22 cellular contexts compared by ENCODE assay signal in the genomic region with DNA sequence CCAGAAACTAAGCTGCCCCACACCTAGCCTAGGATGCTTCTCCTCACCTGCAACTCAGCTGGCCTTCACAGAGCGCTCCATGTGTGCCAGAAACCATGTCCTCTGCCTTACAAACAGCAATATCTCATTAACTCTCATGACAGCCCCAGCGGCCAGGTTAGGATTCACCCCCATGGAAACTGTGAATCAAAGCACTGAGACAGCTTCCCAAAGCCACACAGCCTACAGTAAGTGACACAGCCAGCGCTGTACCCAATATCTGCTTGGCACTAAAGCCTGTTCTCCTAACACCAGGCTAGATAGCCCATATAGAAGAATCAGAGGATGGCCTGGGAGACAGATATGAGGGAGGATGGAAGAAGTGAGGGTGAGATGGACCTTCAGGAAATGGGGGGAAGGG. TPM values are rescaled to one million over a fixed set of nuclear protein-coding genes. Genes with fewer than 3 reads are reported as not detected.
DNase-seq lines count a peak whose midpoint lies in the region; ATAC-seq and TF ChIP-seq lines count a peak whose summit lies in the region.
"Had no signal": no experiment of that assay in that cellular context is flagged by ENCODE, and none has a peak within 500 bp of the region (broad histone marks: within the 10 kb centered on the region; RNA-seq: fewer than 3 reads in every experiment).

No MANE protein-coding gene starts in this region.

- no peaks in the 10 kb centered on the region for H3K36me3 Mint-ChIP-seq in activated T-cell treated with anti-CD3 and anti-CD28 coated beads, Interleukin-2, amount 50 U/mL, for 72 hours (ENCODE audit: insufficient read depth in 2 of 2)
- H3K36me3 Mint-ChIP-seq in activated T-cell treated with anti-CD3 and anti-CD28 coated beads, Interleukin-2, amount 50 U/mL, for 24 hours (ENCODE audit: low read depth): no peaks in the 10 kb centered on the region
- H3K36me3 Mint-ChIP-seq in activated naive CD8-positive, alpha-beta T cell treated with anti-CD3 and anti-CD28 coated beads, Interleukin-2, amount 50 U/mL, for 24 hours (ENCODE audit: low read depth): no peaks in the 10 kb centered on the region
- H3K36me3 Mint-ChIP-seq: T-cell had no signal

- BruUV-seq in mammary epithelial cell (replicated peaks; lab: Mats Ljungman, UMichigan): no TSS peak

- peak; percentile 18 to 21 for ATAC-seq in activated T-cell treated with anti-CD3 and anti-CD28 coated beads, Interleukin-2, amount 50 U/mL, for 72 hours (replicated peaks in 1 of 2)
- ATAC-seq in activated naive CD8-positive, alpha-beta T cell treated with anti-CD3 and anti-CD28 coated beads, Interleukin-2, amount 50 U/mL, for 24 hours: peak; percentile 62
- no peak for ATAC-seq in gastrocnemius medialis
- ATAC-seq: HCT116, heart right ventricle, T-cell had no signal

- H3K9me2 ChIP-seq in Karpas-422 (replicated peaks; ENCODE audit: insufficient read depth, low read length): no peaks in the 10 kb centered on the region

- H3K79me2 ChIP-seq in Karpas-422 (ENCODE audit: low read length): peaks cover 68% of the 10 kb centered on the region
- H3K79me2 ChIP-seq in mammary epithelial cell (ENCODE audit: insufficient read depth, low read length): no peaks in the 10 kb centered on the region

- in situ Hi-C loops in gastrocnemius medialis (cut with MboI; ENCODE audit: low sequenced_read_pairs in 4 of 4): no loop called here
- in situ Hi-C loops in mammary epithelial cell (cut with MboI; ENCODE audit: low sequenced_read_pairs in 2 of 2): no loop called here
- in situ Hi-C loops in KBM-7 (cut with MboI; ENCODE audit: low pct_unique_long_range_greater_than_20kb, low sequenced_read_pairs): no loop called here

- 90% methylated on average over 3 of the region's 3 CpGs for WGBS in mammary epithelial cell (ENCODE audit: low coverage, missing lambda C conversion rate)

- H3K27ac ChIP-seq in Karpas-422 (ENCODE audit: low read length) (peak overlapping the region; percentile 97), gastrocnemius medialis (peak overlapping the region; percentile 91 to 99 (median 96)), mammary epithelial cell (ENCODE audit: insufficient read depth, low read depth, low read length) (no peak overlapping the region)
- H3K27ac ChIP-seq: brain microvascular endothelial cell, heart right ventricle, PC-9, thyroid gland had no signal

- H4K20me1 ChIP-seq in Karpas-422 (ENCODE audit: insufficient read depth, low read depth, low read length) (no peaks in the 10 kb centered on the region), mammary epithelial cell (ENCODE audit: insufficient read depth, low read length) (no peaks in the 10 kb centered on the region)

- no peaks in the 10 kb centered on the region for H3K9me3 ChIP-seq in Karpas-422 (ENCODE audit: low read length)
- H3K9me3 ChIP-seq in gastrocnemius medialis: no peaks in the 10 kb centered on the region
- no peaks in the 10 kb centered on the region for H3K9me3 ChIP-seq in mammary epithelial cell (replicated peaks; ENCODE audit: insufficient read depth, low read length)
- H3K9me3 ChIP-seq: heart right ventricle, thyroid gland had no signal

- no peak for TF ChIP-seq POLR2A in gastrocnemius medialis (IDR thresholded peaks at IDR 0.05)

- no peak overlapping the region for H2AFZ ChIP-seq in Karpas-422 (ENCODE audit: low read length)
- H2AFZ ChIP-seq in mammary epithelial cell (ENCODE audit: low read depth, low read length): no peak overlapping the region
- H2AFZ ChIP-seq: PC-9 had no signal

- H3K9ac ChIP-seq in Karpas-422 (ENCODE audit: low read length) (peak overlapping the region; percentile 65), mammary epithelial cell (ENCODE audit: insufficient read depth, low read length) (no peak overlapping the region)

- intact Hi-C loops in gastrocnemius medialis (cut with DNase I; ENCODE audit: low total_unique reads) (loop anchor here (5.0 kb wide), 1 partner anchor 1369 kb away; no protein-coding TSS in a partner anchor), mammary epithelial cell (cut with micrococcal nuclease) (no loop called here)

- H3K4me3 Mint-ChIP-seq in activated T-cell treated with anti-CD3 and anti-CD28 coated beads, Interleukin-2, amount 50 U/mL, for 72 hours: no peak overlapping the region
- no peak overlapping the region for H3K4me3 Mint-ChIP-seq in activated T-cell treated with anti-CD3 and anti-CD28 coated beads, Interleukin-2, amount 50 U/mL, for 24 hours
- no peak overlapping the region for H3K4me3 Mint-ChIP-seq in activated naive CD8-positive, alpha-beta T cell treated with anti-CD3 and anti-CD28 coated beads, Interleukin-2, amount 50 U/mL, for 24 hours
- H3K4me3 Mint-ChIP-seq: T-cell had no signal

- H3K4me1 Mint-ChIP-seq in activated T-cell treated with anti-CD3 and anti-CD28 coated beads, Interleukin-2, amount 50 U/mL, for 72 hours (ENCODE audit: low read depth): peaks cover 38% of the 10 kb centered on the region
- peaks cover 31% of the 10 kb centered on the region for H3K4me1 Mint-ChIP-seq in activated T-cell treated with anti-CD3 and anti-CD28 coated beads, Interleukin-2, amount 50 U/mL, for 24 hours (ENCODE audit: low read depth)
- peaks cover 41% of the 10 kb centered on the region for H3K4me1 Mint-ChIP-seq in activated naive CD8-positive, alpha-beta T cell treated with anti-CD3 and anti-CD28 coated beads, Interleukin-2, amount 50 U/mL, for 24 hours

- H3K4me1 ChIP-seq in Karpas-422 (ENCODE audit: low read length) (peaks cover 81% of the 10 kb centered on the region), gastrocnemius medialis (peaks cover 77 to 82% of the 10 kb centered on the region in 2 donors), mammary epithelial cell (ENCODE audit: insufficient read depth, low read length) (no peaks in the 10 kb centered on the region)
- H3K4me1 ChIP-seq: thyroid gland had no signal

- peak overlapping the region; percentile 58 for H3K4me3 ChIP-seq in Karpas-422 (ENCODE audit: low read length)
- no peak overlapping the region for H3K4me3 ChIP-seq in gastrocnemius medialis
- H3K4me3 ChIP-seq in mammary epithelial cell (replicated peaks in 1 of 3; ENCODE audit: insufficient read depth in 1 of 3, low read depth in 2 of 3, low read length in 3 of 3): no peak overlapping the region
- H3K4me3 ChIP-seq: heart right ventricle, PC-9, thyroid gland had no signal

- dilution Hi-C loops in mammary epithelial cell (cut with HindIII; ENCODE audit: low sequenced_read_pairs): loop anchor here (10.0 kb wide), 1 partner anchor 172 kb away; no protein-coding TSS in a partner anchor

- no peak for TF ChIP-seq CTCF in gastrocnemius medialis (IDR thresholded peaks at IDR 0.05 in 4 of 5, conservative IDR thresholded peaks at IDR 0.05 in 1 of 5)
- no peak for TF ChIP-seq CTCF in mammary epithelial cell (conservative IDR thresholded peaks at IDR 0.05 in 1 of 2, IDR thresholded peaks at IDR 0.05 in 1 of 2; ENCODE audit: extremely low read depth in 1 of 2, insufficient read depth in 1 of 2, low read depth in 1 of 2, low read length in 2 of 2)

- no peak overlapping the region for H3K27ac Mint-ChIP-seq in activated T-cell treated with anti-CD3 and anti-CD28 coated beads, Interleukin-2, amount 50 U/mL, for 72 hours
- H3K27ac Mint-ChIP-seq in activated T-cell treated with anti-CD3 and anti-CD28 coated beads, Interleukin-2, amount 50 U/mL, for 24 hours: no peak overlapping the region
- peak overlapping the region; percentile 3 for H3K27ac Mint-ChIP-seq in activated naive CD8-positive, alpha-beta T cell treated with anti-CD3 and anti-CD28 coated beads, Interleukin-2, amount 50 U/mL, for 24 hours
- H3K27ac Mint-ChIP-seq: T-cell had no signal

- no peaks in the 10 kb centered on the region for H3K9me3 Mint-ChIP-seq in activated T-cell treated with anti-CD3 and anti-CD28 coated beads, Interleukin-2, amount 50 U/mL, for 72 hours
- no peaks in the 10 kb centered on the region for H3K9me3 Mint-ChIP-seq in activated T-cell treated with anti-CD3 and anti-CD28 coated beads, Interleukin-2, amount 50 U/mL, for 24 hours
- H3K9me3 Mint-ChIP-seq in activated naive CD8-positive, alpha-beta T cell treated with anti-CD3 and anti-CD28 coated beads, Interleukin-2, amount 50 U/mL, for 24 hours: no peaks in the 10 kb centered on the region
- H3K9me3 Mint-ChIP-seq: T-cell had no signal

- peaks cover 7% of the 10 kb centered on the region; the same call in 1 of the 2 replicates for H3K36me3 ChIP-seq in Karpas-422 (ENCODE audit: insufficient read depth, low read length)
- no peaks in the 10 kb centered on the region for H3K36me3 ChIP-seq in gastrocnemius medialis
- H3K36me3 ChIP-seq in mammary epithelial cell (ENCODE audit: insufficient read depth, low read length): no peaks in the 10 kb centered on the region
- H3K36me3 ChIP-seq: brain microvascular endothelial cell, heart right ventricle, thyroid gland had no signal

- no peaks in the 10 kb centered on the region for H3K27me3 ChIP-seq in Karpas-422 (ENCODE audit: low read length)
- no peaks in the 10 kb centered on the region for H3K27me3 ChIP-seq in gastrocnemius medialis
- H3K27me3 ChIP-seq in mammary epithelial cell (ENCODE audit: insufficient read depth, low read length): no peaks in the 10 kb centered on the region
- H3K27me3 ChIP-seq: brain microvascular endothelial cell, heart right ventricle, thyroid gland had no signal

- CTCF ChIA-PET in mammary epithelial cell (lab: Charles Lee; ENCODE audit: low non-redundant PET): no interaction called here

- peaks cover 11% of the 10 kb centered on the region for H3K27me3 Mint-ChIP-seq in activated T-cell treated with anti-CD3 and anti-CD28 coated beads, Interleukin-2, amount 50 U/mL, for 72 hours (ENCODE audit: low read depth)
- H3K27me3 Mint-ChIP-seq in activated T-cell treated with anti-CD3 and anti-CD28 coated beads, Interleukin-2, amount 50 U/mL, for 24 hours: peaks cover 7% of the 10 kb centered on the region
- H3K27me3 Mint-ChIP-seq in activated naive CD8-positive, alpha-beta T cell treated with anti-CD3 and anti-CD28 coated beads, Interleukin-2, amount 50 U/mL, for 24 hours: peaks cover 10% of the 10 kb centered on the region

- H3K4me2 ChIP-seq in Karpas-422 (ENCODE audit: low read depth, low read length, poor library complexity, severe bottlenecking): peak overlapping the region; percentile 83
- no peak overlapping the region for H3K4me2 ChIP-seq in mammary epithelial cell (ENCODE audit: insufficient read depth, low read depth, low read length)
- H3K4me2 ChIP-seq: PC-9 had no signal

- no peak for DNase-seq in activated T-cell treated with anti-CD3 and anti-CD28 coated beads, Interleukin-2, amount 50 U/mL, for 72 hours
- DNase-seq in activated T-cell treated with anti-CD3 and anti-CD28 coated beads, Interleukin-2, amount 50 U/mL, for 24 hours: no peak
- DNase-seq in Karpas-422 (peak; percentile 47), gastrocnemius medialis (no peak), mammary epithelial cell (no peak), KBM-7 (no peak), GF-D8 (lab: John Stamatoyannopoulos, UW) (no peak)
- DNase-seq in activated naive CD8-positive, alpha-beta T cell treated with anti-CD3 and anti-CD28 coated beads, Interleukin-2, amount 50 U/mL, for 24 hours: no peak
- DNase-seq: activated CD4-positive, alpha-beta T cell treated with anti-CD3 and anti-CD28 coated beads for 4 hours; activated CD8-positive, alpha-beta memory T cell treated with anti-CD3 and anti-CD28 coated beads, Interleukin-2, amount 50 U/mL, for 4 hours; brain microvascular endothelial cell; DMS79; heart right ventricle; NCI-H1105; SIG-M5; small intestine; stimulated activated CD4-positive, alpha-beta T cell treated with anti-CD3 and anti-CD28 coated beads, Interleukin-2, amount 100 ng/mL, for 24 hours; T-cell; thyroid gland had no signal

RNA-seq across cellular contexts. Expression of a gene that starts 13.5 kb away (rescaled TPM):
- total RNA-seq in activated T-cell treated with anti-CD3 and anti-CD28 coated beads, Interleukin-2, amount 50 U/mL, for 72 hours: under 1 TPM; 0.10 to 0.42 TPM
- total RNA-seq in Karpas-422 (2014; rRNA removed; shearing (Covaris generic); ENCODE audit: low replicate concordance): 50.0 and 68.2 TPM in 2 replicates
- total RNA-seq in gastrocnemius medialis: 10 to 100 TPM in 3 of 4 donors, 1 to 10 TPM in 1; 5.0 to 30.0 (median 20.8) TPM
- not detected for total RNA-seq in mammary epithelial cell
- polyA plus RNA-seq in mammary epithelial cell: 0.03 TPM
- polyA minus RNA-seq in mammary epithelial cell: not detected
- polyA plus RNA-seq: BJ had no signal

Comparison
In these comparisons a context has a peak if more than half of its experiments do, and no peak if none do; other contexts are left out.
1. ATAC-seq: peak in activated T-cell treated with anti-CD3 and anti-CD28 coated beads, Interleukin-2, amount 50 U/mL, for 72 hours (2 of 2) and activated naive CD8-positive, alpha-beta T cell treated with anti-CD3 and anti-CD28 coated beads, Interleukin-2, amount 50 U/mL, for 24 hours (single experiment); none in gastrocnemius medialis (0 of 2).
2. RNA of a gene that starts 13.5 kb away (total RNA-seq): 50.0 to 68.2 TPM in Karpas-422 and 5.0 to 30.0 TPM in gastrocnemius medialis; 0.10 to 0.42 TPM in activated T-cell treated with anti-CD3 and anti-CD28 coated beads, Interleukin-2, amount 50 U/mL, for 72 hours and not detected in mammary epithelial cell; every median in the first group is over 4 times any median in the second.